ENCODE assay signal across 1 cellular context in genomic region chr19:3441089-3441985, GRCh38.
A peak's percentile ranks its signal among the peaks of the same experiment; 100 is the strongest.
TF ChIP-seq lines count a peak whose summit lies in the region.

No MANE protein-coding gene starts in this region.

TF ChIP-seq in K562, 482 proteins besides CTCF, POLR2A, EP300 and RAD21:
- TF ChIP-seq ZNF354B (CRISPR knock-in tag; IDR thresholded peaks at IDR 0.05): no peak
- TF ChIP-seq POLR2G (IDR thresholded peaks at IDR 0.05; ENCODE audit: low read depth, low read length): peak; percentile 37; the same call in 1 of the 2 replicates
- no peak for TF ChIP-seq MTA1 (IDR thresholded peaks at IDR 0.05; ENCODE audit: borderline replicate concordance)
- no peak for TF ChIP-seq ZBTB49 (CRISPR knock-in tag; IDR thresholded peaks at IDR 0.05; ENCODE audit: borderline replicate concordance)
